In the genomic region with DNA sequence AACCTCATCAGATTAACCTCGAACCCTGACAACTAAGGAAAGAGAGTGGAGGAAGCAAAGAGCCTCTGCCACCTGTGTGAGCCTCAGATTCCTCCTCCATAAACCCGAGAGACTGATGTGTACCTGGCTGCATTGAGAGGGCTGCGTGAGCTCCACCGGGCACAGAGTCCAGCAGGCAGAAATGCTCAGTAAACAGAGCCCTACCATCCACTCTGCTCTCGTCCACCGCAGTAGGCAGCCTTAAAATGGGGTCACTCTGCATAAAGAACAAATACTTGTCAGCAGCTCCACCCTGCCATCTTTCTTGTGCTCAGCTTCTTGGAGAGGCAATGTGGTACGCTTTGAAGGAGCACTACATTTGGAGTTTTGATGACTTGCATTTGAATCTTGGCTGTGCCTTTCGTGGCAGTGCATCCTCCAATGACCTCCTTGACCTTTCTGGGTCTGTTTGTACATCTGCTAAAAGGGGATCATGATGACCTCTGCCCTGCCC, we compare ENCODE assay signal across 24 cellular contexts. TPM values are rescaled to one million over a fixed set of nuclear protein-coding genes. Genes with fewer than 3 reads are reported as not detected.
A peak's percentile ranks its signal among the peaks of the same experiment; 100 is the strongest.
DNase-seq lines count a peak whose midpoint lies in the region; ATAC-seq and TF ChIP-seq lines count a peak whose summit lies in the region.
"Had no signal": no experiment of that assay in that cellular context is flagged by ENCODE, and none has a peak within 500 bp of the region (broad histone marks: within the 10 kb centered on the region; RNA-seq: fewer than 3 reads in every experiment).

No MANE protein-coding gene starts in this region.

- no peaks in the 10 kb centered on the region for H3K27me3 Mint-ChIP-seq in activated naive CD4-positive, alpha-beta T cell treated with anti-CD3 and anti-CD28 coated beads for 36 hours (ENCODE audit: low read depth)
- no peaks in the 10 kb centered on the region for H3K27me3 Mint-ChIP-seq in activated B cell treated with CpG ODN at 0.5 μM for 24 hours
- no peaks in the 10 kb centered on the region for H3K27me3 Mint-ChIP-seq in central memory CD8-positive, alpha-beta T cell
- peaks cover 16% of the 10 kb centered on the region for H3K27me3 Mint-ChIP-seq in progenitor cell of endocrine pancreas
- H3K27me3 Mint-ChIP-seq: memory B cell had no signal

- peaks cover 87% of the 10 kb centered on the region for H3K4me1 Mint-ChIP-seq in activated naive CD4-positive, alpha-beta T cell treated with anti-CD3 and anti-CD28 coated beads for 36 hours (ENCODE audit: low read depth)
- H3K4me1 Mint-ChIP-seq in activated B cell treated with CpG ODN at 0.5 μM for 24 hours (peaks cover 34% of the 10 kb centered on the region), progenitor cell of endocrine pancreas (ENCODE audit: low read depth) (peaks cover 6% of the 10 kb centered on the region)
- peaks cover 52% of the 10 kb centered on the region for H3K4me1 Mint-ChIP-seq in central memory CD8-positive, alpha-beta T cell
- peaks cover 61% of the 10 kb centered on the region for H3K4me1 Mint-ChIP-seq in stimulated activated effector memory CD8-positive, alpha-beta T cell treated with anti-CD3 and anti-CD28 coated beads, Interleukin-12 subunit alpha, Interleukin-12 subunit beta, amount 100 ng/mL, for 72 hours

- CTCF ChIA-PET in activated naive CD4-positive, alpha-beta T cell treated with anti-CD3 and anti-CD28 coated beads for 36 hours (lab: Charles Lee): interaction anchor here (0.8 to 1.1 kb wide), 3 partner anchors 18 to 31 kb away, joined by 3 to 5 read pairs (median 4); no protein-coding TSS in a partner anchor
- CTCF ChIA-PET in activated B cell treated with CpG ODN at 0.5 μM for 24 hours (lab: Charles Lee): no interaction called here

- no peaks in the 10 kb centered on the region for H3K9me3 Mint-ChIP-seq in activated naive CD4-positive, alpha-beta T cell treated with anti-CD3 and anti-CD28 coated beads for 36 hours
- H3K9me3 Mint-ChIP-seq in activated B cell treated with CpG ODN at 0.5 μM for 24 hours (no peaks in the 10 kb centered on the region), progenitor cell of endocrine pancreas (ENCODE audit: low read depth) (no peaks in the 10 kb centered on the region)
- H3K9me3 Mint-ChIP-seq in central memory CD8-positive, alpha-beta T cell: no peaks in the 10 kb centered on the region
- H3K9me3 Mint-ChIP-seq in stimulated activated effector memory CD8-positive, alpha-beta T cell treated with anti-CD3 and anti-CD28 coated beads, Interleukin-12 subunit alpha, Interleukin-12 subunit beta, amount 100 ng/mL, for 72 hours: no peaks in the 10 kb centered on the region
- H3K9me3 Mint-ChIP-seq: CD8-positive, alpha-beta T cell; IgD-negative memory B cell; memory B cell; natural killer cell had no signal

- ATAC-seq in activated B cell treated with CpG ODN at 0.5 μM for 24 hours (ENCODE audit: low read depth) (no peak), HG03135 (IDR thresholded peaks at IDR 0.05; ENCODE audit: unreplicated experiment) (no peak)
- no peak for ATAC-seq in central memory CD8-positive, alpha-beta T cell (replicated peaks; ENCODE audit: extremely low read depth, poor library complexity, severe bottlenecking)
- ATAC-seq in stimulated activated effector memory CD8-positive, alpha-beta T cell treated with anti-CD3 and anti-CD28 coated beads, Interleukin-12 subunit alpha, Interleukin-12 subunit beta, amount 100 ng/mL, for 72 hours: no peak
- ATAC-seq: activated CD4-positive, CD25-positive, alpha-beta regulatory T cell treated with anti-CD3 and anti-CD28 coated beads, Interleukin-2, amount 50 U/mL, for 24 hours; CD8-positive, alpha-beta T cell; GM12878; natural killer cell; right lobe of liver had no signal

- TF ChIP-seq CTCF in activated B cell treated with CpG ODN at 0.5 μM for 24 hours (IDR thresholded peaks at IDR 0.05) (no peak), progenitor cell of endocrine pancreas (IDR thresholded peaks at IDR 0.05; ENCODE audit: unreplicated experiment) (no peak)

- DNase-seq in activated naive CD4-positive, alpha-beta T cell treated with anti-CD3 and anti-CD28 coated beads for 36 hours: peak; percentile 2
- DNase-seq in activated naive CD4-positive, alpha-beta T cell (lab: John Stamatoyannopoulos, UW): no peak
- DNase-seq in activated B cell treated with CpG ODN at 0.5 μM for 24 hours: no peak
- DNase-seq in central memory CD8-positive, alpha-beta T cell (ENCODE audit: low spot score in 2 of 2): no peak
- no peak for DNase-seq in stimulated activated effector memory CD8-positive, alpha-beta T cell treated with anti-CD3 and anti-CD28 coated beads, Interleukin-12 subunit alpha, Interleukin-12 subunit beta, amount 100 ng/mL, for 72 hours (ENCODE audit: low spot score in 2 of 2)
- no peak for DNase-seq in progenitor cell of endocrine pancreas (ENCODE audit: low spot score, unreplicated experiment)
- DNase-seq: aorta; CD8-positive, alpha-beta T cell; central memory CD4-positive, alpha-beta T cell; GM23248; natural killer cell; NCI-H1436; NCI-H526; ovary; SK-N-SH had no signal

- POLR2A ChIA-PET in activated B cell treated with CpG ODN at 0.5 μM for 24 hours (lab: Charles Lee): interaction anchor here (1.0 kb wide), 1 partner anchor 17 kb away, joined by 5 read pairs; no protein-coding TSS in a partner anchor

- intact Hi-C loops in activated naive CD4-positive, alpha-beta T cell treated with anti-CD3 and anti-CD28 coated beads for 36 hours (cut with micrococcal nuclease): no loop called here
- intact Hi-C loops in activated B cell treated with CpG ODN at 0.5 μM for 24 hours (cut with micrococcal nuclease): no loop called here

- H3K27ac Mint-ChIP-seq in activated naive CD4-positive, alpha-beta T cell treated with anti-CD3 and anti-CD28 coated beads for 36 hours: peak overlapping the region; percentile 100
- H3K27ac Mint-ChIP-seq in activated B cell treated with CpG ODN at 0.5 μM for 24 hours (peak overlapping the region; percentile 26), progenitor cell of endocrine pancreas (no peak overlapping the region)
- H3K27ac Mint-ChIP-seq in central memory CD8-positive, alpha-beta T cell (ENCODE audit: low read depth): peak overlapping the region; percentile 35
- H3K27ac Mint-ChIP-seq in stimulated activated effector memory CD8-positive, alpha-beta T cell treated with anti-CD3 and anti-CD28 coated beads, Interleukin-12 subunit alpha, Interleukin-12 subunit beta, amount 100 ng/mL, for 72 hours: peak overlapping the region; percentile 73
- H3K27ac Mint-ChIP-seq: CD8-positive, alpha-beta T cell; memory B cell; natural killer cell had no signal

- no peak overlapping the region for H3K4me3 Mint-ChIP-seq in activated naive CD4-positive, alpha-beta T cell treated with anti-CD3 and anti-CD28 coated beads for 36 hours
- H3K4me3 Mint-ChIP-seq in activated B cell treated with CpG ODN at 0.5 μM for 24 hours: no peak overlapping the region
- no peak overlapping the region for H3K4me3 Mint-ChIP-seq in central memory CD8-positive, alpha-beta T cell
- H3K4me3 Mint-ChIP-seq in stimulated activated effector memory CD8-positive, alpha-beta T cell treated with anti-CD3 and anti-CD28 coated beads, Interleukin-12 subunit alpha, Interleukin-12 subunit beta, amount 100 ng/mL, for 72 hours: peak overlapping the region; percentile 40
- H3K4me3 Mint-ChIP-seq in progenitor cell of endocrine pancreas (ENCODE audit: low read depth): no peak overlapping the region
- H3K4me3 Mint-ChIP-seq: CD8-positive, alpha-beta T cell; memory B cell; natural killer cell had no signal

- peaks cover 67% of the 10 kb centered on the region for H3K36me3 Mint-ChIP-seq in activated naive CD4-positive, alpha-beta T cell treated with anti-CD3 and anti-CD28 coated beads for 36 hours (ENCODE audit: low read depth)
- H3K36me3 Mint-ChIP-seq in activated B cell treated with CpG ODN at 0.5 μM for 24 hours (ENCODE audit: low read depth) (peaks cover 14% of the 10 kb centered on the region), progenitor cell of endocrine pancreas (ENCODE audit: insufficient read depth) (no peaks in the 10 kb centered on the region)
- peaks cover 9% of the 10 kb centered on the region for H3K36me3 Mint-ChIP-seq in central memory CD8-positive, alpha-beta T cell (ENCODE audit: insufficient read depth)
- peaks cover 33% of the 10 kb centered on the region for H3K36me3 Mint-ChIP-seq in stimulated activated effector memory CD8-positive, alpha-beta T cell treated with anti-CD3 and anti-CD28 coated beads, Interleukin-12 subunit alpha, Interleukin-12 subunit beta, amount 100 ng/mL, for 72 hours
- H3K36me3 Mint-ChIP-seq: CD8-positive, alpha-beta T cell; memory B cell; natural killer cell had no signal

RNA-seq across cellular contexts. Expression of a gene that starts 43.0 kb away (rescaled TPM):
- total RNA-seq in activated naive CD4-positive, alpha-beta T cell treated with anti-CD3 and anti-CD28 coated beads for 36 hours: 100 to 1,000 TPM; 228 to 232 TPM
- total RNA-seq in activated B cell treated with CpG ODN at 0.5 μM for 24 hours (5.2 and 7.1 TPM in 2 replicates), progenitor cell of endocrine pancreas (not detected in 2 replicates)
- total RNA-seq: fibroblast of lung, glomerular endothelial cell, GM23248, M059J had no signal

Comparison
In these comparisons a context has a peak if more than half of its experiments do, and no peak if none do; other contexts are left out.
1. RNA of a gene that starts 43.0 kb away (total RNA-seq): 228 to 232 TPM in activated naive CD4-positive, alpha-beta T cell treated with anti-CD3 and anti-CD28 coated beads for 36 hours; 5.2 to 7.1 TPM in activated B cell treated with CpG ODN at 0.5 μM for 24 hours and not detected in progenitor cell of endocrine pancreas; every median in the first group is over 10 times any median in the second.